In genomic region chr3:181711325-181712135, GRCh38 we compare ENCODE assay signal across 8 cellular contexts. TPM values are rescaled to one million over a fixed set of nuclear protein-coding genes. Genes with fewer than 3 reads are reported as not detected.
DNase-seq lines count a peak whose midpoint lies in the region; ATAC-seq and TF ChIP-seq lines count a peak whose summit lies in the region.

TSS of gene SOX2 (plus strand) at chr3:181711925. CDS start at chr3:181712361, 436 bp downstream.

- no peak within 1 kb of the TSS for H2BK5ac ChIP-seq in mesendoderm (ENCODE audit: low read length)

- peak; percentile 51 for DNase-seq in activated CD4-positive, alpha-beta T cell treated with anti-CD3 and anti-CD28 coated beads for 36 hours
- DNase-seq in activated CD4-positive, alpha-beta T cell treated with anti-CD3 and anti-CD28 coated beads, Interleukin-2, amount 50 U/mL, for 1 hour: no peak
- DNase-seq in MM.1S (peak; percentile 98), SHP77 treated with DMSO at 0.1 percent for 48 hours (lab: John Stamatoyannopoulos, UW) (peak; percentile 91), endodermal cell (peak; percentile 96), mesendoderm (peak; percentile 88), tibial nerve (ENCODE audit: low spot score in 2 of 2) (peak in 1 of 2 donors; percentile 45)

- peak within 1 kb of the TSS; percentile 92 for H3K18ac ChIP-seq in mesendoderm (ENCODE audit: low read length)

- H3F3A ChIP-seq in MM.1S (ENCODE audit: insufficient read depth, low read length): peaks cover 27% of the 10 kb centered on the region

- peak within 1 kb of the TSS; percentile 40 for H3K56ac ChIP-seq in mesendoderm (ENCODE audit: low read length)

- H3K9ac ChIP-seq in MM.1S (ENCODE audit: low read length) (peak within 1 kb of the TSS; percentile 74), endodermal cell (ENCODE audit: extremely low read depth, low read length, poor library complexity, severe bottlenecking) (no peak within 1 kb of the TSS), mesendoderm (ENCODE audit: low read length) (peak within 1 kb of the TSS; percentile 43)

- H3K4me1 ChIP-seq in MM.1S (ENCODE audit: low read length) (peaks cover 7% of the 10 kb centered on the region), endodermal cell (ENCODE audit: control insufficient read depth, insufficient read depth, low read length) (peaks cover 21% of the 10 kb centered on the region), mesendoderm (ENCODE audit: control insufficient read depth, low read depth, low read length) (peaks cover 3% of the 10 kb centered on the region), tibial nerve (peaks cover 0 to 38% (median 8%) of the 10 kb centered on the region in 4 donors)

- no peak within 1 kb of the TSS for H3K27ac Mint-ChIP-seq in activated CD4-positive, alpha-beta T cell treated with anti-CD3 and anti-CD28 coated beads for 36 hours
- H3K27ac Mint-ChIP-seq in endodermal cell: no peak within 1 kb of the TSS

- H2BK15ac ChIP-seq in mesendoderm (replicated peaks; ENCODE audit: low read depth): no peak within 1 kb of the TSS

- no peak within 1 kb of the TSS for H2BK120ac ChIP-seq in mesendoderm (ENCODE audit: low read depth, low read length)

- intact Hi-C loops in activated CD4-positive, alpha-beta T cell treated with anti-CD3 and anti-CD28 coated beads for 36 hours (cut with DNase I, micrococcal nuclease): loop anchor here (1.0 to 2.0 kb wide), 3 partner anchors 10 to 15 kb away; no protein-coding TSS in a partner anchor

- H3K4me2 ChIP-seq in MM.1S (ENCODE audit: low read depth, low read length) (peak within 1 kb of the TSS; percentile 78), mesendoderm (ENCODE audit: low read length) (peak within 1 kb of the TSS; percentile 78)

- H3K27me3 ChIP-seq in MM.1S (replicated peaks; ENCODE audit: insufficient read depth, low read length): no peaks in the 10 kb centered on the region
- peaks cover 84% of the 10 kb centered on the region for H3K27me3 ChIP-seq in endodermal cell (ENCODE audit: control insufficient read depth, insufficient read depth, low read length, poor library complexity, severe bottlenecking)
- peaks cover 4% of the 10 kb centered on the region for H3K27me3 ChIP-seq in mesendoderm (ENCODE audit: insufficient read depth, low read length, poor library complexity)
- H3K27me3 ChIP-seq in tibial nerve: peaks cover 0 to 96% of the 10 kb centered on the region in 2 donors

- H3K79me1 ChIP-seq in mesendoderm (ENCODE audit: low read length): no peaks in the 10 kb centered on the region

- H3K23ac ChIP-seq in mesendoderm (ENCODE audit: low read length): no peak within 1 kb of the TSS

- H3K9me3 ChIP-seq in MM.1S (replicated peaks; ENCODE audit: insufficient read depth, low read length): no peaks in the 10 kb centered on the region
- no peaks in the 10 kb centered on the region for H3K9me3 ChIP-seq in endodermal cell (ENCODE audit: control insufficient read depth, low read length)
- no peaks in the 10 kb centered on the region for H3K9me3 ChIP-seq in tibial nerve

- H2AK5ac ChIP-seq in mesendoderm (ENCODE audit: low read length): no peak within 1 kb of the TSS

- POLR2A ChIA-PET in activated CD4-positive, alpha-beta T cell treated with anti-CD3 and anti-CD28 coated beads for 36 hours (lab: Charles Lee): no interaction called here

- no peak within 1 kb of the TSS for H3K4me3 Mint-ChIP-seq in activated CD4-positive, alpha-beta T cell treated with anti-CD3 and anti-CD28 coated beads for 36 hours
- H3K4me3 Mint-ChIP-seq in endodermal cell: no peak within 1 kb of the TSS

- H3K9me2 ChIP-seq in MM.1S (replicated peaks; ENCODE audit: insufficient read depth, low read length): no peaks in the 10 kb centered on the region

- peaks cover 8% of the 10 kb centered on the region for H3K36me3 Mint-ChIP-seq in activated CD4-positive, alpha-beta T cell treated with anti-CD3 and anti-CD28 coated beads for 36 hours (ENCODE audit: low read depth)
- peaks cover 3% of the 10 kb centered on the region for H3K36me3 Mint-ChIP-seq in endodermal cell (ENCODE audit: low read depth)

- H3K4ac ChIP-seq in mesendoderm (ENCODE audit: low read depth, low read length): no peak within 1 kb of the TSS

- WGBS in endodermal cell (ENCODE audit: insufficient coverage in 1 of 2, insufficient read length in 1 of 2), 2 experiments: 4% methylated on average over 13 to 31 of the region's 37 CpGs
- no CpG with 5 or more reads among the region's 37 CpGs for WGBS in mesendoderm (ENCODE audit: extremely low coverage, insufficient coverage, low lambda C conversion rate)
- WGBS in tibial nerve, 2 donors: 1 to 3% methylated on average over 36 to 37 of the region's 37 CpGs

- peak; percentile 17 for ATAC-seq in activated CD4-positive, alpha-beta T cell treated with anti-CD3 and anti-CD28 coated beads for 36 hours
- ATAC-seq in GM19455 (IDR thresholded peaks at IDR 0.05; ENCODE audit: unreplicated experiment): no peak

- H3K27ac ChIP-seq in MM.1S (ENCODE audit: low read length) (peak within 1 kb of the TSS; percentile 69), endodermal cell (ENCODE audit: low read depth, low read length) (peak within 1 kb of the TSS; percentile 91), mesendoderm (ENCODE audit: low read depth, low read length) (peak within 1 kb of the TSS; percentile 43), tibial nerve (peak within 1 kb of the TSS; percentile 72 to 92 (median 88))

- peak; percentile 58 to 78 for TF ChIP-seq POLR2A in tibial nerve (IDR thresholded peaks at IDR 0.05)

- H3K27me3 Mint-ChIP-seq in activated CD4-positive, alpha-beta T cell treated with anti-CD3 and anti-CD28 coated beads for 36 hours: peaks cover 53% of the 10 kb centered on the region
- peaks cover 47% of the 10 kb centered on the region for H3K27me3 Mint-ChIP-seq in endodermal cell (ENCODE audit: insufficient read depth)

- TF ChIP-seq EP300 in tibial nerve (IDR thresholded peaks at IDR 0.05): peak in 1 of 2 donors; percentile 97

- H3K9me3 Mint-ChIP-seq in activated CD4-positive, alpha-beta T cell treated with anti-CD3 and anti-CD28 coated beads for 36 hours (ENCODE audit: low read depth): peaks cover 3% of the 10 kb centered on the region
- no peaks in the 10 kb centered on the region for H3K9me3 Mint-ChIP-seq in endodermal cell

- H4K20me1 ChIP-seq in MM.1S (ENCODE audit: insufficient read depth, low read length): no peaks in the 10 kb centered on the region

- peaks cover 6% of the 10 kb centered on the region for H3K4me1 Mint-ChIP-seq in activated CD4-positive, alpha-beta T cell treated with anti-CD3 and anti-CD28 coated beads for 36 hours
- peaks cover 45% of the 10 kb centered on the region for H3K4me1 Mint-ChIP-seq in endodermal cell

- H2AFZ ChIP-seq in MM.1S (ENCODE audit: low read length): peak within 1 kb of the TSS; percentile 80

- TF ChIP-seq CTCF in MM.1S (IDR thresholded peaks at IDR 0.05; ENCODE audit: low read length) (no peak), endodermal cell (conservative IDR thresholded peaks at IDR 0.05) (no peak), tibial nerve (IDR thresholded peaks at IDR 0.05) (no peak)

- no peak within 1 kb of the TSS for H4K5ac ChIP-seq in mesendoderm (ENCODE audit: low read length)

- H3K36me3 ChIP-seq in MM.1S (replicated peaks; ENCODE audit: insufficient read depth, low read length): no peaks in the 10 kb centered on the region
- H3K36me3 ChIP-seq in endodermal cell (ENCODE audit: control insufficient read depth, insufficient read depth, low read length): no peaks in the 10 kb centered on the region
- H3K36me3 ChIP-seq in mesendoderm (ENCODE audit: control insufficient read depth, insufficient read depth, low read length): no peaks in the 10 kb centered on the region
- H3K36me3 ChIP-seq in tibial nerve: no peaks in the 10 kb centered on the region

- CTCF ChIA-PET in activated CD4-positive, alpha-beta T cell treated with anti-CD3 and anti-CD28 coated beads for 36 hours (lab: Charles Lee): interaction anchor here (0.5 kb wide), 2 partner anchors 375 to 781 kb away, joined by 3 to 4 read pairs; no protein-coding TSS in a partner anchor

- H4K8ac ChIP-seq in mesendoderm (ENCODE audit: low read depth, low read length): peak within 1 kb of the TSS; percentile 81

- H3K79me2 ChIP-seq in MM.1S (ENCODE audit: low read length): peaks cover 31% of the 10 kb centered on the region
- H3K79me2 ChIP-seq in mesendoderm (ENCODE audit: control insufficient read depth, insufficient read depth, low read length): no peaks in the 10 kb centered on the region

- peak within 1 kb of the TSS; percentile 89 for H3K4me3 ChIP-seq in MM.1S (ENCODE audit: low read length)
- H3K4me3 ChIP-seq in endodermal cell (ENCODE audit: low read length): peak within 1 kb of the TSS; percentile 83
- H3K4me3 ChIP-seq in mesendoderm (ENCODE audit: low read length): peak within 1 kb of the TSS; percentile 9
- H3K4me3 ChIP-seq in tibial nerve: peak within 1 kb of the TSS; percentile 38 to 59 (median 47)

RNA-seq across cellular contexts. Expression of gene SOX2, which starts in this region (rescaled TPM):
- total RNA-seq in activated CD4-positive, alpha-beta T cell treated with anti-CD3 and anti-CD28 coated beads for 36 hours: not detected
- total RNA-seq in endodermal cell: 10 to 100 TPM in 1 of 2 donors, 1 to 10 TPM in 1; 1.8 to 39.5 TPM
- 240 TPM for polyA plus RNA-seq in endodermal cell (2013, experiment 1 of 2)
- polyA plus RNA-seq in endodermal cell (2013, experiment 2 of 2): 203 TPM
- 35.8 TPM for polyA plus RNA-seq in mesendoderm (2013, experiment 1 of 2)
- polyA plus RNA-seq in mesendoderm (2013, experiment 2 of 2): 42.3 TPM
- 10 to 100 TPM; 21.3 to 50.5 (median 34.3) TPM for total RNA-seq in tibial nerve

Comparison
In these comparisons a context has a peak if more than half of its experiments do, and no peak if none do; other contexts are left out.
1. Peak in DNase-seq and ATAC-seq in activated CD4-positive, alpha-beta T cell treated with anti-CD3 and anti-CD28 coated beads for 36 hours; RNA of the gene not detected or under 1 TPM.
2. H3K4me3 ChIP-seq: peak in every context shown above with its lines; median percentile 89 in MM.1S; 83 in endodermal cell; 47 in tibial nerve; 9 in mesendoderm.